In the genomic region with DNA sequence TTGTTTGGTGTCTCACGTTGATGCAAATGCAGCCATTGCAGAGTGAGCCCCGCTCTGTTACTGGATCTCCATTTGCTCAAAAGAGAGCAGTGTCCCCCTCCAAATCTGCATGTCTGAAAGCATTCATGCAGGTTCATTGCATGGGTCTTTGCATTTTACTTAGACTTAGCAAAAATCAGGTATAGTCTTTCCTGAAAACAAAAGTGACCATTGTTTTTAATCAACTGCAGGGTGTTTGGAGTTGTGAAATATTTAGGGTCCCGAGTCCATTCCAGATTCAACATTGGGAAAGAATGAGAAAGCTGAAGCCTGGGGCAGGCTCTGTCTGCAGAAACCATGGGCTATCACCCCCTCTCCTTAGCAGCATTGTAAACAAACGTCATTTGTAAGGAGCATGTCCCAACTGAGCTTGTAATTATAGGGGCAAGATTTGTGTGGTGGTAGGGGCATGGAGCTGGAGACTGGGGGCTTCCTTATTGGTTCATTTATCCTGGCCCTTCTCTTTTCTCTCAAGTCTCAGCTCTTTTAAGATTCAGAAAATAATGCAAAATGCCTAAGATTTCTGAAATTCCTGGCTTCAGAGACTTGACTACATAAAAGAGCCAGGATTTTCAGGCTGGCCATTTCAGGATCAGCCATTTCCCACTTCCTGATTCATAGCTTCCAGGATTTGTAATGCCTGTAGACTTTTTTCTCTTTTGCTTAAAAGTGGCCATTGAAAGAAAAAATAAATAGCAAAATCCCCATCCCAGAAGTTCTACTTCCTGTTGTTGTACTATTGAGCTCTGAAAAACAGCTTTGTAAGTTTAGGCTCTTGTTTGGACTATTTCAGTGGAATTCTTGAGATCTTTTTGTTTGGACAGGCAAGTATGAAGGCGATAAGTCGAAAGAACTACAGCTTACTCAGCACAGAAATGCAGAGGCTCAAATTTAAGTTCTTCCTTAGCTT, we compare ENCODE assay signal across 9 cellular contexts. TPM values are rescaled to one million over a fixed set of nuclear protein-coding genes. Genes with fewer than 3 reads are reported as not detected.
DNase-seq lines count a peak whose midpoint lies in the region; ATAC-seq and TF ChIP-seq lines count a peak whose summit lies in the region.
"Had no signal": no experiment of that assay in that cellular context is flagged by ENCODE, and none has a peak within 500 bp of the region (broad histone marks: within the 10 kb centered on the region; RNA-seq: fewer than 3 reads in every experiment).

No MANE protein-coding gene starts in this region.

- H3K27me3 ChIP-seq in Peyer's patch (no peaks in the 10 kb centered on the region), mesendoderm (ENCODE audit: insufficient read depth, low read length, poor library complexity) (no peaks in the 10 kb centered on the region), upper lobe of left lung (no peaks in the 10 kb centered on the region)

- no peak overlapping the region for H2AK5ac ChIP-seq in mesendoderm (ENCODE audit: low read length)

- H3K9me3 ChIP-seq in Peyer's patch: no peaks in the 10 kb centered on the region
- H3K9me3 ChIP-seq in upper lobe of left lung: no peaks in the 10 kb centered on the region
- H3K9me3 ChIP-seq: prostate gland had no signal

- TF ChIP-seq POLR2A in Peyer's patch (IDR thresholded peaks at IDR 0.05): no peak
- TF ChIP-seq POLR2A in upper lobe of left lung (IDR thresholded peaks at IDR 0.05): no peak

- peak overlapping the region; percentile 72 for H3K18ac ChIP-seq in mesendoderm (ENCODE audit: low read length)

- H3K4me2 ChIP-seq in mesendoderm (ENCODE audit: low read length): no peak overlapping the region

- no peak overlapping the region for H4K5ac ChIP-seq in mesendoderm (ENCODE audit: low read length)

- peaks cover 0 to 20% (median 0%) of the 10 kb centered on the region in 4 donors for H3K4me1 ChIP-seq in Peyer's patch
- H3K4me1 ChIP-seq in mesendoderm (ENCODE audit: control insufficient read depth, low read depth, low read length): peaks cover 21% of the 10 kb centered on the region
- H3K4me1 ChIP-seq in upper lobe of left lung: peaks cover 28 to 78% (median 57%) of the 10 kb centered on the region in 4 donors

- H2BK5ac ChIP-seq in mesendoderm (ENCODE audit: low read length): peak overlapping the region; percentile 21

- H3K27ac Mint-ChIP-seq in endothelial cell (ENCODE audit: unreplicated experiment): peak overlapping the region; percentile 95
- H3K27ac Mint-ChIP-seq: effector memory CD8-positive, alpha-beta T cell had no signal

- DNase-seq in Peyer's patch (no peak), endothelial cell (ENCODE audit: low spot score) (no peak), mesendoderm (peak; percentile 96), upper lobe of left lung (no peak), LoVo (ENCODE audit: low spot score) (no peak), cerebellum (ENCODE audit: low spot score) (no peak)
- DNase-seq: effector memory CD8-positive, alpha-beta T cell had no signal

- no peak overlapping the region for H4K8ac ChIP-seq in mesendoderm (ENCODE audit: low read depth, low read length)

- H3K9me3 Mint-ChIP-seq in endothelial cell (ENCODE audit: unreplicated experiment): no peaks in the 10 kb centered on the region
- H3K9me3 Mint-ChIP-seq: effector memory CD8-positive, alpha-beta T cell had no signal

- H2BK120ac ChIP-seq in mesendoderm (ENCODE audit: low read depth, low read length): no peak overlapping the region

- peaks cover 77% of the 10 kb centered on the region for H3K79me2 ChIP-seq in mesendoderm (ENCODE audit: control insufficient read depth, insufficient read depth, low read length)

- no peak overlapping the region for H3K4ac ChIP-seq in mesendoderm (ENCODE audit: low read depth, low read length)

- H3K4me3 ChIP-seq in Peyer's patch (no peak overlapping the region), mesendoderm (ENCODE audit: low read length) (no peak overlapping the region), upper lobe of left lung (no peak overlapping the region)
- H3K4me3 ChIP-seq: prostate gland had no signal

- H3K23ac ChIP-seq in mesendoderm (ENCODE audit: low read length): no peak overlapping the region

- ATAC-seq in upper lobe of left lung (ENCODE audit: low FRiP score in 2 of 2) (no peak), HG03378 (IDR thresholded peaks at IDR 0.05; ENCODE audit: unreplicated experiment) (no peak)
- ATAC-seq: effector memory CD8-positive, alpha-beta T cell had no signal

- no CpG with 5 or more reads among the region's 6 CpGs for WGBS in mesendoderm (ENCODE audit: extremely low coverage, insufficient coverage, low lambda C conversion rate)
- WGBS in upper lobe of left lung, 2 donors: 46 to 51% methylated on average over 6 of the region's 6 CpGs

- H3K4me3 Mint-ChIP-seq in endothelial cell (ENCODE audit: unreplicated experiment): peak overlapping the region; percentile 24
- H3K4me3 Mint-ChIP-seq: effector memory CD8-positive, alpha-beta T cell had no signal

- H3K9ac ChIP-seq in mesendoderm (ENCODE audit: low read length): peak overlapping the region; percentile 10

- TF ChIP-seq CTCF in Peyer's patch (IDR thresholded peaks at IDR 0.05): no peak
- TF ChIP-seq CTCF in endothelial cell (IDR thresholded peaks at IDR 0.05; ENCODE audit: unreplicated experiment): no peak
- TF ChIP-seq CTCF in upper lobe of left lung (IDR thresholded peaks at IDR 0.05): no peak

- peak overlapping the region; percentile 17 for H3K56ac ChIP-seq in mesendoderm (ENCODE audit: low read length)

- no peaks in the 10 kb centered on the region for H3K27me3 Mint-ChIP-seq in endothelial cell (ENCODE audit: unreplicated experiment)

- no peaks in the 10 kb centered on the region for H3K36me3 ChIP-seq in Peyer's patch
- H3K36me3 ChIP-seq in mesendoderm (ENCODE audit: control insufficient read depth, insufficient read depth, low read length): no peaks in the 10 kb centered on the region
- H3K36me3 ChIP-seq in upper lobe of left lung: no peaks in the 10 kb centered on the region
- H3K36me3 ChIP-seq: prostate gland had no signal

- peaks cover 73% of the 10 kb centered on the region for H3K4me1 Mint-ChIP-seq in endothelial cell (ENCODE audit: unreplicated experiment)

- H3K36me3 Mint-ChIP-seq in endothelial cell (ENCODE audit: low read depth, unreplicated experiment): peaks cover 8% of the 10 kb centered on the region

- peak overlapping the region; percentile 59 for H2BK15ac ChIP-seq in mesendoderm (replicated peaks; ENCODE audit: low read depth)

- peak overlapping the region in 3 of 4 donors; percentile 0 to 58 (median 4) for H3K27ac ChIP-seq in Peyer's patch
- peak overlapping the region; percentile 92 for H3K27ac ChIP-seq in mesendoderm (ENCODE audit: low read depth, low read length)
- peak overlapping the region; percentile 2 to 75 (median 66) for H3K27ac ChIP-seq in upper lobe of left lung

- H3K79me1 ChIP-seq in mesendoderm (ENCODE audit: low read length): peaks cover 18% of the 10 kb centered on the region

- TF ChIP-seq EP300 in upper lobe of left lung (IDR thresholded peaks at IDR 0.05): no peak

RNA-seq across cellular contexts. Expression of a gene that starts 23.0 kb away (rescaled TPM):
- total RNA-seq in Peyer's patch (100 to 1,000 TPM in 2 of 4 donors, 10 to 100 TPM in 2; 29.6 to 176 (median 88.1) TPM), endothelial cell (ENCODE audit: unreplicated experiment) (131 TPM), upper lobe of left lung (100 to 1,000 TPM in 2 of 6 donors, 10 to 100 TPM in 4; 31.0 to 142 (median 63.8) TPM), cerebellum (68.7 TPM)
- polyA plus RNA-seq in mesendoderm (2013, experiment 1 of 2): 42.5 TPM
- polyA plus RNA-seq in mesendoderm (2013, experiment 2 of 2): 43.6 TPM

Comparison
In these comparisons a context has a peak if more than half of its experiments do, and no peak if none do; other contexts are left out.
1. H3K27ac ChIP-seq: peak in every context shown above with its lines; median percentile 92 in mesendoderm; 66 in upper lobe of left lung; 4 in Peyer's patch.